Comparison of ENCODE assay signal across 1 cellular context in genomic region chr1:201575912-201576311, GRCh38.
TF ChIP-seq lines count a peak whose summit lies in the region.

No MANE protein-coding gene starts in this region.

TF ChIP-seq in K562, 482 proteins besides CTCF, POLR2A, EP300 and RAD21 (continued from another document):
- TF ChIP-seq ZC3H11A (IDR thresholded peaks at IDR 0.05; ENCODE audit: low read depth, low read length): no peak
- peak in 1 of 2 experiments; percentile 44; a peak in 2 of 4 replicates for TF ChIP-seq TRIM24 (IDR thresholded peaks at IDR 0.05)
- no peak for TF ChIP-seq MXD1 (CRISPR knock-in tag; IDR thresholded peaks at IDR 0.05; ENCODE audit: borderline replicate concordance, poor library complexity, severe bottlenecking)
- TF ChIP-seq PPARD (CRISPR knock-in tag; IDR thresholded peaks at IDR 0.05): no peak
- TF ChIP-seq IRF9 (tag; IDR thresholded peaks at IDR 0.05): no peak
- no peak for TF ChIP-seq PTBP1 (IDR thresholded peaks at IDR 0.05; ENCODE audit: low read depth, low read length)
- TF ChIP-seq FIP1L1 (IDR thresholded peaks at IDR 0.05; ENCODE audit: low read depth, low read length, poor library complexity, severe bottlenecking): no peak
- no peak for TF ChIP-seq PHF21A (IDR thresholded peaks at IDR 0.05; ENCODE audit: borderline replicate concordance, low read depth)
- no peak for TF ChIP-seq SETDB1 (IDR thresholded peaks at IDR 0.05; ENCODE audit: low read length)
- TF ChIP-seq KLF13 (tag; IDR thresholded peaks at IDR 0.05; ENCODE audit: borderline replicate concordance, low read depth): peak; percentile 65
- TF ChIP-seq THAP12 (CRISPR knock-in tag; IDR thresholded peaks at IDR 0.05): no peak
- no peak for TF ChIP-seq HNRNPH1 (optimal IDR thresholded peaks at IDR 0.05; ENCODE audit: low read depth, low read length)
- no peak for TF ChIP-seq LARP7 (IDR thresholded peaks at IDR 0.05)
- TF ChIP-seq ZNF507 (tag; conservative IDR thresholded peaks at IDR 0.05): no peak
- TF ChIP-seq MYNN (IDR thresholded peaks at IDR 0.05): no peak
- no peak for TF ChIP-seq MYNN (CRISPR knock-in tag; IDR thresholded peaks at IDR 0.05)
- TF ChIP-seq KHSRP (IDR thresholded peaks at IDR 0.05): no peak
- TF ChIP-seq ARID3B (CRISPR knock-in tag; IDR thresholded peaks at IDR 0.05; ENCODE audit: borderline replicate concordance): no peak
- TF ChIP-seq SNAPC5 (CRISPR knock-in tag; IDR thresholded peaks at IDR 0.05): no peak
- TF ChIP-seq ZNF639 (CRISPR knock-in tag; conservative IDR thresholded peaks at IDR 0.05 in 1 of 2, IDR thresholded peaks at IDR 0.05 in 1 of 2): no peak
- TF ChIP-seq SMARCC2 (IDR thresholded peaks at IDR 0.05; ENCODE audit: low read depth): no peak
- TF ChIP-seq U2AF1 (optimal IDR thresholded peaks at IDR 0.05; ENCODE audit: low read depth, low read length): no peak
- TF ChIP-seq BCLAF1 (IDR thresholded peaks at IDR 0.05; ENCODE audit: borderline replicate concordance in 1 of 2, control insufficient read depth in 1 of 2, low read depth in 2 of 2, low read length in 1 of 2): no peak
- 0 out of 2 replicates have a peak, but pooled peaks have one; percentile 10 for TF ChIP-seq ZNF592 (IDR thresholded peaks at IDR 0.05)
- TF ChIP-seq ZKSCAN1 (IDR thresholded peaks at IDR 0.05; ENCODE audit: low read depth, low read length): no peak
- TF ChIP-seq ARID2 (IDR thresholded peaks at IDR 0.05): no peak
- TF ChIP-seq SIN3A (IDR thresholded peaks at IDR 0.05; ENCODE audit: borderline replicate concordance in 2 of 2, control insufficient read depth in 1 of 2, low read depth in 2 of 2, low read length in 2 of 2): peak in 1 of 2 experiments; percentile 19; a peak in 1 of 4 replicates
- no peak for TF ChIP-seq NR3C1 (CRISPR knock-in tag; IDR thresholded peaks at IDR 0.05)
- no peak for TF ChIP-seq GATA2 (CRISPR knock-in tag; IDR thresholded peaks at IDR 0.05)
- TF ChIP-seq SNIP1 (IDR thresholded peaks at IDR 0.05; ENCODE audit: low read depth): peak; percentile 50; the same call in 1 of the 2 replicates
- TF ChIP-seq ESRRB (CRISPR knock-in tag; IDR thresholded peaks at IDR 0.05; ENCODE audit: borderline replicate concordance): no peak
- TF ChIP-seq TAL1 (IDR thresholded peaks at IDR 0.05): no peak
- no peak for TF ChIP-seq MCM3 (IDR thresholded peaks at IDR 0.05)
- TF ChIP-seq SMAD2 (IDR thresholded peaks at IDR 0.05; ENCODE audit: low read depth, low read length): no peak
- TF ChIP-seq C11orf30 (IDR thresholded peaks at IDR 0.05; ENCODE audit: low read depth): no peak
- TF ChIP-seq ZNF41 (CRISPR knock-in tag; conservative IDR thresholded peaks at IDR 0.05): no peak
- 0 out of 2 replicates have a peak, but pooled peaks have one; percentile 3 for TF ChIP-seq JUN (IDR thresholded peaks at IDR 0.05; ENCODE audit: borderline replicate concordance, low read depth, low read length)
- no peak for TF ChIP-seq JUN (CRISPR knock-in tag; IDR thresholded peaks at IDR 0.05; ENCODE audit: borderline replicate concordance)
- no peak for TF ChIP-seq ZEB2 (IDR thresholded peaks at IDR 0.05)
- TF ChIP-seq RFX7 (CRISPR knock-in tag; IDR thresholded peaks at IDR 0.05): no peak
- no peak for TF ChIP-seq ZNF347 (CRISPR knock-in tag; IDR thresholded peaks at IDR 0.05; ENCODE audit: low read depth)
- no peak for TF ChIP-seq ELF2 (CRISPR knock-in tag; IDR thresholded peaks at IDR 0.05)
